Comparison of ENCODE assay signal across 11 cellular contexts in genomic region chr3:187889601-187890404, GRCh38.
DNase-seq lines count a peak whose midpoint lies in the region; ATAC-seq, FAIRE-seq and TF ChIP-seq lines count a peak whose summit lies in the region.
"Had no signal": no experiment of that assay in that cellular context is flagged by ENCODE, and none has a peak within 500 bp of the region (broad histone marks: within the 10 kb centered on the region; RNA-seq: fewer than 3 reads in every experiment).

No MANE protein-coding gene starts in this region.

- H3K9me3 Mint-ChIP-seq in CD8-positive, alpha-beta T cell = no peaks in the 10 kb centered on the region

- TF ChIP-seq CTCF in CD8-positive, alpha-beta T cell (IDR thresholded peaks at IDR 0.05) = no peak
- TF ChIP-seq CTCF in KMS-11 (conservative IDR thresholded peaks at IDR 0.05; ENCODE audit: low read depth, low read length) = no peak
- TF ChIP-seq CTCF in K562 (IDR thresholded peaks at IDR 0.05 in 2 of 3, conservative IDR thresholded peaks at IDR 0.05 in 1 of 3; ENCODE audit: insufficient read depth in 2 of 3, low read depth in 1 of 3, low read length in 3 of 3) = no peak

- H3K36me3 Mint-ChIP-seq in CD8-positive, alpha-beta T cell = no peaks in the 10 kb centered on the region

- H3K4me1 ChIP-seq in CD8-positive, alpha-beta T cell (ENCODE audit: insufficient read depth, low read length) = no peaks in the 10 kb centered on the region
- H3K4me1 ChIP-seq in KMS-11 (ENCODE audit: low read depth, poor library complexity, severe bottlenecking) (no peaks in the 10 kb centered on the region), K562 (replicated peaks in 1 of 2; ENCODE audit: control insufficient read depth in 2 of 2, insufficient read depth in 2 of 2, low read length in 2 of 2) (no peaks in the 10 kb centered on the region; a peak in 1 of 5 replicates)

- no peak for FAIRE-seq in K562 (lab: Jason Lieb, UNC)

- no peak for DNase-seq in CD8-positive, alpha-beta T cell
- DNase-seq in K562 (ENCODE audit: extremely low read depth in 1 of 4, low spot score in 3 of 4) (peak in 2 of 4 experiments; percentile 10 to 18), medulla oblongata (ENCODE audit: extremely low spot score) (peak; percentile 7), ureter (ENCODE audit: low spot score) (no peak), occipital lobe (lab: John Stamatoyannopoulos, UW) (no peak)
- DNase-seq: activated naive CD4-positive, alpha-beta T cell; erythroblast; NCI-H1436 had no signal

- ATAC-seq in CD8-positive, alpha-beta T cell = no peak
- peak; percentile 82 for ATAC-seq in K562
- ATAC-seq in HG03025 (IDR thresholded peaks at IDR 0.05; ENCODE audit: low FRiP score, unreplicated experiment) = no peak
- no peak for ATAC-seq in activated CD4-positive, CD25-positive, alpha-beta regulatory T cell treated with anti-CD3 and anti-CD28 coated beads, Interleukin-2, amount 50 U/mL, for 24 hours

- peak overlapping the region; percentile 31 for H3K4me3 Mint-ChIP-seq in CD8-positive, alpha-beta T cell

- in situ Hi-C loops in K562 (cut with MboI) = no loop called here

- TF ChIP-seq EP300 in K562 (IDR thresholded peaks at IDR 0.05; ENCODE audit: low read length) = no peak

- H2AFZ ChIP-seq in KMS-11 (ENCODE audit: low read depth) (0 out of 2 replicates have a peak overlapping the region, but pooled peaks have one; percentile 9), K562 (ENCODE audit: low read depth, low read length) (peak overlapping the region; percentile 98)

- H3K4me3 ChIP-seq in CD8-positive, alpha-beta T cell (ENCODE audit: low read depth, low read length) = no peak overlapping the region
- no peak overlapping the region for H3K4me3 ChIP-seq in KMS-11 (IDR thresholded peaks at IDR 0.05; ENCODE audit: insufficient read depth, low read depth, low read length)
- peak overlapping the region; percentile 39 for H3K4me3 ChIP-seq in K562

- H3K79me2 ChIP-seq in KMS-11 (ENCODE audit: insufficient read depth, low read depth) (no peaks in the 10 kb centered on the region), K562 (ENCODE audit: control insufficient read depth, insufficient read depth, low read length) (no peaks in the 10 kb centered on the region; the same call in 2 of the 3 replicates)

- H3K36me3 ChIP-seq in CD8-positive, alpha-beta T cell (ENCODE audit: insufficient read depth, low read length) = no peaks in the 10 kb centered on the region
- H3K36me3 ChIP-seq in KMS-11 (ENCODE audit: insufficient read depth) (no peaks in the 10 kb centered on the region), K562 (ENCODE audit: control insufficient read depth, insufficient read depth, low read length) (no peaks in the 10 kb centered on the region)

- 2% methylated on average over 7 of the region's 20 CpGs for WGBS in K562 (ENCODE audit: insufficient coverage, low coverage, missing lambda C conversion rate)

- BruUV-seq in K562 (replicated peaks; lab: Mats Ljungman, UMichigan) = TSS peak; percentile 61

- CTCF ChIA-PET in CD8-positive, alpha-beta T cell (lab: Charles Lee) = interaction anchor here (1.1 kb wide), 1 partner anchor 10 kb away, joined by 3 read pairs; no protein-coding TSS in a partner anchor
- CTCF ChIA-PET in K562 (lab: Yijun Ruan, JAX; ENCODE audit: low intra/inter-chr PET ratio) = no interaction called here

- no peaks in the 10 kb centered on the region for H3K9me1 ChIP-seq in K562 (ENCODE audit: control insufficient read depth, insufficient read depth, low read length)

- no peaks in the 10 kb centered on the region for H3K9me3 ChIP-seq in CD8-positive, alpha-beta T cell (ENCODE audit: low read length)
- no peaks in the 10 kb centered on the region for H3K9me3 ChIP-seq in K562 (replicated peaks; ENCODE audit: control insufficient read depth, insufficient read depth, low read depth, low read length)

- TF ChIP-seq RAD21 in K562 (CRISPR knock-in tag; conservative IDR thresholded peaks at IDR 0.05 in 1 of 2, IDR thresholded peaks at IDR 0.05 in 1 of 2) = no peak

- peak overlapping the region; percentile 8; the same call in 1 of the 2 replicates for H3K4me2 ChIP-seq in KMS-11
- H3K4me2 ChIP-seq in K562 (ENCODE audit: insufficient read depth, low read length) = peak overlapping the region; percentile 86

- no peak overlapping the region for H3K27ac ChIP-seq in CD8-positive, alpha-beta T cell (ENCODE audit: low read depth, low read length)
- H3K27ac ChIP-seq in KMS-11 (no peak overlapping the region), K562 (ENCODE audit: extremely low read depth, low read depth, low read length) (peak overlapping the region; percentile 70; the same call in 2 of the 3 replicates)

- no peaks in the 10 kb centered on the region for H3K27me3 Mint-ChIP-seq in CD8-positive, alpha-beta T cell (ENCODE audit: low read depth)

- TF ChIP-seq POLR2A in K562 (conservative IDR thresholded peaks at IDR 0.05) = no peak

- no peaks in the 10 kb centered on the region for H3K27me3 ChIP-seq in CD8-positive, alpha-beta T cell (ENCODE audit: insufficient read depth, low read length)
- H3K27me3 ChIP-seq in KMS-11 (ENCODE audit: insufficient read depth, low read depth) (no peaks in the 10 kb centered on the region), K562 (ENCODE audit: control insufficient read depth in 2 of 2, insufficient read depth in 2 of 2, low read length in 2 of 2) (no peaks in the 10 kb centered on the region)

- POLR2A ChIA-PET in CD8-positive, alpha-beta T cell (lab: Charles Lee) = no interaction called here
- POLR2A ChIA-PET in K562 (lab: Yijun Ruan, JAX) = interaction anchor here (0.7 to 1.3 kb wide), 2 partner anchors 13 to 84 kb away, joined by 3 to 4 read pairs; no protein-coding TSS in a partner anchor

- H3K4me1 Mint-ChIP-seq in CD8-positive, alpha-beta T cell (ENCODE audit: low read depth) = peaks cover 6% of the 10 kb centered on the region

- no peak overlapping the region for H3K9ac ChIP-seq in KMS-11
- H3K9ac ChIP-seq in K562 (ENCODE audit: insufficient read depth in 1 of 2, low read depth in 2 of 2, low read length in 2 of 2) = peak overlapping the region; percentile 40 to 49; a peak in 3 of 4 replicates

- H4K20me1 ChIP-seq in KMS-11 (ENCODE audit: insufficient read depth) = no peaks in the 10 kb centered on the region
- H4K20me1 ChIP-seq in K562 (replicated peaks; ENCODE audit: control insufficient read depth, insufficient read depth, low read length) = no peaks in the 10 kb centered on the region

- intact Hi-C loops in CD8-positive, alpha-beta T cell (cut with DNase I, micrococcal nuclease) = no loop called here
- intact Hi-C loops in K562 (cut with micrococcal nuclease) = no loop called here

- H3K27ac Mint-ChIP-seq in CD8-positive, alpha-beta T cell = no peak overlapping the region

TF ChIP-seq in K562, 482 proteins besides CTCF, POLR2A, EP300 and RAD21:
- no peak for TF ChIP-seq TCF15 (CRISPR knock-in tag; IDR thresholded peaks at IDR 0.05)
- peak; percentile 34; the same call in 1 of the 2 replicates for TF ChIP-seq CREB3 (tag; conservative IDR thresholded peaks at IDR 0.05; ENCODE audit: low read depth)
- TF ChIP-seq CEBPB (tag; IDR thresholded peaks at IDR 0.05) = peak; percentile 88
- TF ChIP-seq ESRRA (IDR thresholded peaks at IDR 0.05; ENCODE audit: borderline replicate concordance, low read depth) = no peak
- peak; percentile 43 for TF ChIP-seq CEBPG (CRISPR knock-in tag; IDR thresholded peaks at IDR 0.05)
- peak; percentile 56 to 78; a peak in 2 of 4 replicates for TF ChIP-seq CEBPG (tag; conservative IDR thresholded peaks at IDR 0.05 in 1 of 2, IDR thresholded peaks at IDR 0.05 in 1 of 2)
- TF ChIP-seq CXXC5 (CRISPR knock-in tag; IDR thresholded peaks at IDR 0.05) = 0 out of 2 replicates have a peak, but pooled peaks have one; percentile 22
- 0 out of 2 replicates have a peak, but pooled peaks have one; percentile 25 for TF ChIP-seq CBFA2T3 (IDR thresholded peaks at IDR 0.05)
- peak; percentile 59 to 69; a peak in 3 of 4 replicates for TF ChIP-seq NRF1 (conservative IDR thresholded peaks at IDR 0.05 in 1 of 2, IDR thresholded peaks at IDR 0.05 in 1 of 2)
- no peak for TF ChIP-seq ATF1 (CRISPR knock-in tag; IDR thresholded peaks at IDR 0.05)
- peak; percentile 32; the same call in 1 of the 2 replicates for TF ChIP-seq ATF1 (tag; IDR thresholded peaks at IDR 0.05)
TF ChIP-seq in K562: peak in this region for 7.
